ENCODE assay signal across 18 cellular contexts in the genomic region with DNA sequence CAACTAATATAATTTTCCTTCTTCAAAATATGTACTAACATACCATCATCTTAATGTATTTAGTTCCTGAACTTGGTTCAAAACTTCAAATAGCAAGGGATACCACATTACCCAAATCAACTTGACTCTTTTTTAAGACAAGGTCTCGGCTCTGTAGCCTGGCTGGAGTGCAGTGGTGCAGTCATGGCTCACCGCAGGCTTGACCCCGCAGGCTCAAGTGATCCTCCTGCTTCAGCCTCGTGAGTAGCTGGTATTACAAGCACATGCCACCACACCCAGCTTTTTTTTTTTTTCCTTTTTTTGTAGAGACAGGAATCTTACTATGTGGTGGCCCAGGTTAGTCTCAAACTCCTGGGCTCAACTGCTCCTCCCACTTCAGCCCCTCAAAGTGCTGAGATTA. TPM values are rescaled to one million over a fixed set of nuclear protein-coding genes. Genes with fewer than 3 reads are reported as not detected.
DNase-seq lines count a peak whose midpoint lies in the region; ATAC-seq and TF ChIP-seq lines count a peak whose summit lies in the region.
"Had no signal": no experiment of that assay in that cellular context is flagged by ENCODE, and none has a peak within 500 bp of the region (broad histone marks: within the 10 kb centered on the region; RNA-seq: fewer than 3 reads in every experiment).

No MANE protein-coding gene starts in this region.

- H2AK5ac ChIP-seq in H9 (ENCODE audit: insufficient read length, low read length): no peak overlapping the region

- no peak overlapping the region for H3K4me3 Mint-ChIP-seq in H9
- no peak overlapping the region for H3K4me3 Mint-ChIP-seq in activated T-helper 17 cell treated with anti-CD3 and anti-CD28 coated beads, Interleukin-2, amount 50 U/mL, for 72 hours
- no peak overlapping the region for H3K4me3 Mint-ChIP-seq in natural killer cell
- H3K4me3 Mint-ChIP-seq: CD8-positive, alpha-beta T cell had no signal

- H3K4me2 ChIP-seq in H9 (ENCODE audit: insufficient read depth, insufficient read length, low read length) (no peak overlapping the region), Karpas-422 (ENCODE audit: low read depth, low read length, poor library complexity, severe bottlenecking) (no peak overlapping the region)

- H4K91ac ChIP-seq in H9 (ENCODE audit: insufficient read length, low read depth, low read length): no peak overlapping the region

- no peak overlapping the region for H3K14ac ChIP-seq in H9 (ENCODE audit: insufficient read depth, low read length)

- no peak overlapping the region for H2BK12ac ChIP-seq in H9 (ENCODE audit: insufficient read length, low read depth, low read length)

- H3K9ac ChIP-seq in H9 (ENCODE audit: extremely low read depth, insufficient read length, low read length) (no peak overlapping the region), Karpas-422 (ENCODE audit: low read length) (no peak overlapping the region)

- DNase-seq in H9 (no peak), left lung (no peak), thyroid gland (peak; percentile 9 to 12), Karpas-422 (no peak), medulla oblongata (ENCODE audit: extremely low spot score) (no peak), natural killer cell (no peak)
- DNase-seq: C1 segment of cervical spinal cord; Caco-2; CD8-positive, alpha-beta T cell; DMS153; DMS79; EL; GDM1; GOT3; HCEC 1CT had no signal

- no peaks in the 10 kb centered on the region for H3K27me3 Mint-ChIP-seq in H9 (ENCODE audit: low read depth)
- H3K27me3 Mint-ChIP-seq in activated T-helper 17 cell treated with anti-CD3 and anti-CD28 coated beads, Interleukin-2, amount 50 U/mL, for 72 hours: no peaks in the 10 kb centered on the region
- no peaks in the 10 kb centered on the region for H3K27me3 Mint-ChIP-seq in natural killer cell (ENCODE audit: low read depth in 2 of 2)

- H3K27ac ChIP-seq in H9 (ENCODE audit: insufficient read length, low read depth, low read length): no peak overlapping the region
- H3K27ac ChIP-seq in left lung: no peak overlapping the region
- H3K27ac ChIP-seq in thyroid gland: no peak overlapping the region
- H3K27ac ChIP-seq in Karpas-422 (ENCODE audit: low read length): no peak overlapping the region

- H4K8ac ChIP-seq in H9 (replicated peaks; ENCODE audit: insufficient read length, low read depth, low read length): no peak overlapping the region

- intact Hi-C loops in left lung (cut with DNase I): no loop called here
- intact Hi-C loops in thyroid gland (cut with DNase I): no loop called here
- intact Hi-C loops in natural killer cell (cut with micrococcal nuclease): no loop called here

- H2BK20ac ChIP-seq in H9 (ENCODE audit: low read depth, low read length, poor library complexity, severe bottlenecking): no peak overlapping the region

- H2AFZ ChIP-seq in H9 (ENCODE audit: low read length) (no peak overlapping the region), Karpas-422 (ENCODE audit: low read length) (no peak overlapping the region)

- H3K4me1 ChIP-seq in H9 (ENCODE audit: insufficient read depth, low read length) (peaks cover 10% of the 10 kb centered on the region), left lung (no peaks in the 10 kb centered on the region), thyroid gland (no peaks in the 10 kb centered on the region), Karpas-422 (ENCODE audit: low read length) (peaks cover 25% of the 10 kb centered on the region)
- H3K4me1 ChIP-seq: Caco-2 had no signal

- ATAC-seq in activated T-helper 17 cell treated with anti-CD3 and anti-CD28 coated beads, Interleukin-2, amount 50 U/mL, for 72 hours (replicated peaks): no peak
- ATAC-seq in left lung (peak; percentile 53), HG02678 (IDR thresholded peaks at IDR 0.05; ENCODE audit: unreplicated experiment) (no peak), natural killer cell (no peak)
- ATAC-seq: CD8-positive, alpha-beta T cell; GM12878 had no signal

- no peak overlapping the region for H3K56ac ChIP-seq in H9 (ENCODE audit: insufficient read length, low read depth, low read length)

- H3K79me1 ChIP-seq in H9 (ENCODE audit: insufficient read depth, low read depth, low read length, poor library complexity, severe bottlenecking): no peaks in the 10 kb centered on the region

- no CpG with 5 or more reads among the region's 4 CpGs for WGBS in H9 (ENCODE audit: extremely low coverage, insufficient read length, low lambda C conversion rate)
- WGBS in thyroid gland, 2 donors: 68 to 84% methylated on average over 4 of the region's 4 CpGs

- TF ChIP-seq CTCF in H9 (conservative IDR thresholded peaks at IDR 0.05) (no peak), left lung (IDR thresholded peaks at IDR 0.05) (no peak), thyroid gland (IDR thresholded peaks at IDR 0.05) (no peak), natural killer cell (IDR thresholded peaks at IDR 0.05) (no peak)

- H2BK15ac ChIP-seq in H9 (ENCODE audit: low read depth, low read length): no peak overlapping the region

- H3K9me2 ChIP-seq in Karpas-422 (replicated peaks; ENCODE audit: insufficient read depth, low read length): no peaks in the 10 kb centered on the region

- H3K23ac ChIP-seq in H9 (ENCODE audit: insufficient read length, low read depth, low read length): no peak overlapping the region

- H4K20me1 ChIP-seq in H9 (ENCODE audit: control insufficient read depth, insufficient read depth, insufficient read length) (no peaks in the 10 kb centered on the region), Karpas-422 (ENCODE audit: insufficient read depth, low read depth, low read length) (no peaks in the 10 kb centered on the region)

- H3K4ac ChIP-seq in H9 (ENCODE audit: low read depth, low read length): no peak overlapping the region

- H3K4me1 Mint-ChIP-seq in H9: peaks cover 35 to 37% of the 10 kb centered on the region in 2 experiments
- H3K4me1 Mint-ChIP-seq in activated T-helper 17 cell treated with anti-CD3 and anti-CD28 coated beads, Interleukin-2, amount 50 U/mL, for 72 hours: no peaks in the 10 kb centered on the region
- H3K4me1 Mint-ChIP-seq in natural killer cell: no peaks in the 10 kb centered on the region

- H3K9me3 ChIP-seq in H9 (ENCODE audit: control insufficient read depth, low read depth, low read length) (no peaks in the 10 kb centered on the region), left lung (no peaks in the 10 kb centered on the region), thyroid gland (no peaks in the 10 kb centered on the region), Karpas-422 (ENCODE audit: low read length) (no peaks in the 10 kb centered on the region)
- H3K9me3 ChIP-seq: Caco-2 had no signal

- no peak overlapping the region for H2BK5ac ChIP-seq in H9 (ENCODE audit: insufficient read length, low read length)

- no peaks in the 10 kb centered on the region for H3K23me2 ChIP-seq in H9 (ENCODE audit: insufficient read length, low read depth, low read length, poor library complexity, severe bottlenecking)

- H4K5ac ChIP-seq in H9 (ENCODE audit: insufficient read length, low read depth, low read length): no peak overlapping the region

- H3K9me3 Mint-ChIP-seq in H9 (no peaks in the 10 kb centered on the region), natural killer cell (no peaks in the 10 kb centered on the region)
- no peaks in the 10 kb centered on the region for H3K9me3 Mint-ChIP-seq in activated T-helper 17 cell treated with anti-CD3 and anti-CD28 coated beads, Interleukin-2, amount 50 U/mL, for 72 hours
- H3K9me3 Mint-ChIP-seq: CD8-positive, alpha-beta T cell had no signal

- H3K4me3 ChIP-seq in left lung (no peak overlapping the region), thyroid gland (replicated peaks in 1 of 3) (no peak overlapping the region), Karpas-422 (ENCODE audit: low read length) (no peak overlapping the region)
- H3K4me3 ChIP-seq: GM12878 had no signal

- H2BK120ac ChIP-seq in H9 (ENCODE audit: low read depth, low read length, poor library complexity, severe bottlenecking): no peak overlapping the region

- no peaks in the 10 kb centered on the region for H3K79me2 ChIP-seq in H9 (ENCODE audit: insufficient read depth, low read length)
- peaks cover 7% of the 10 kb centered on the region for H3K79me2 ChIP-seq in Karpas-422 (ENCODE audit: low read length)

- H3K27me3 ChIP-seq in H9 (ENCODE audit: insufficient read depth, low read length): no peaks in the 10 kb centered on the region
- no peaks in the 10 kb centered on the region for H3K27me3 ChIP-seq in left lung
- H3K27me3 ChIP-seq in thyroid gland: no peaks in the 10 kb centered on the region
- no peaks in the 10 kb centered on the region for H3K27me3 ChIP-seq in Karpas-422 (ENCODE audit: low read length)

- TF ChIP-seq POLR2A in thyroid gland (IDR thresholded peaks at IDR 0.05): no peak

- H3K36me3 Mint-ChIP-seq in H9 (ENCODE audit: insufficient read depth in 1 of 3, low read depth in 3 of 3) (peaks cover 67 to 95% (median 69%) of the 10 kb centered on the region in 3 experiments), natural killer cell (peaks cover 20% of the 10 kb centered on the region)
- H3K36me3 Mint-ChIP-seq in activated T-helper 17 cell treated with anti-CD3 and anti-CD28 coated beads, Interleukin-2, amount 50 U/mL, for 72 hours (ENCODE audit: low read depth): peaks cover 100% of the 10 kb centered on the region

- H3K36me3 ChIP-seq in left lung (peaks cover 0 to 94% of the 10 kb centered on the region in 2 donors), thyroid gland (peaks cover 37 to 68% of the 10 kb centered on the region in 2 donors), Karpas-422 (ENCODE audit: insufficient read depth, low read length) (peaks cover 60% of the 10 kb centered on the region)

- H3K18ac ChIP-seq in H9 (ENCODE audit: insufficient read length, low read depth, low read length): no peak overlapping the region

- H3K27ac Mint-ChIP-seq in H9 (peak overlapping the region in 2 of 3 experiments; percentile 64 to 89; a peak in 3 of 7 replicates), natural killer cell (no peak overlapping the region)
- H3K27ac Mint-ChIP-seq in activated T-helper 17 cell treated with anti-CD3 and anti-CD28 coated beads, Interleukin-2, amount 50 U/mL, for 72 hours: peak overlapping the region; percentile 48

- H3T11ph ChIP-seq in H9 (ENCODE audit: low read length): no peak overlapping the region

RNA-seq across cellular contexts. Expression of gene LYRM2, which starts 55.9 kb away (rescaled TPM):
- total RNA-seq in H9 (2021): 29.3 and 29.8 TPM in 2 replicates
- 10 to 100 TPM; 22.5 to 30.7 TPM for total RNA-seq in activated T-helper 17 cell treated with anti-CD3 and anti-CD28 coated beads, Interleukin-2, amount 50 U/mL, for 72 hours
- total RNA-seq in left lung: 10 to 100 TPM; 34.4 to 43.3 TPM
- total RNA-seq in thyroid gland: 10 to 100 TPM; 28.7 to 38.5 (median 31.2) TPM
- 13.7 and 23.9 TPM in 2 replicates for total RNA-seq in Karpas-422 (2014; rRNA removed; shearing (Covaris generic); ENCODE audit: low replicate concordance)
- 10 to 100 TPM; 21.1 to 25.5 (median 25.0) TPM for total RNA-seq in natural killer cell

Comparison
In these comparisons a context has a peak if more than half of its experiments do, and no peak if none do; other contexts are left out.
1. DNase-seq: peak in thyroid gland (2 of 2); none in H9 (single experiment), left lung (0 of 2), Karpas-422 (single experiment), medulla oblongata (single experiment) and natural killer cell (single experiment).
2. H3K27ac Mint-ChIP-seq: peak in H9 (2 of 3) and activated T-helper 17 cell treated with anti-CD3 and anti-CD28 coated beads, Interleukin-2, amount 50 U/mL, for 72 hours (single experiment); none in natural killer cell (0 of 2).